Comparison of ENCODE assay signal across 20 cellular contexts in genomic region chr4:8230891-8231290, GRCh38. TPM values are rescaled to one million over a fixed set of nuclear protein-coding genes. Genes with fewer than 3 reads are reported as not detected.
DNase-seq lines count a peak whose midpoint lies in the region; ATAC-seq and TF ChIP-seq lines count a peak whose summit lies in the region.
"Had no signal": no experiment of that assay in that cellular context is flagged by ENCODE, and none has a peak within 500 bp of the region (broad histone marks: within the 10 kb centered on the region; RNA-seq: fewer than 3 reads in every experiment).

No MANE protein-coding gene starts in this region.

- no peak overlapping the region for H3K4me3 Mint-ChIP-seq in CD4-positive, alpha-beta T cell
- H3K4me3 Mint-ChIP-seq in central memory CD8-positive, alpha-beta T cell: peak overlapping the region; percentile 10
- no peak overlapping the region for H3K4me3 Mint-ChIP-seq in nephron progenitor cell
- H3K4me3 Mint-ChIP-seq: H9 had no signal

- H3K9me3 ChIP-seq in CD4-positive, alpha-beta T cell (ENCODE audit: control insufficient read depth, low read length): no peaks in the 10 kb centered on the region
- H3K9me3 ChIP-seq in OCI-LY1 (ENCODE audit: low read length) (no peaks in the 10 kb centered on the region), uterus (no peaks in the 10 kb centered on the region)
- H3K9me3 ChIP-seq: SK-N-SH had no signal

- no peaks in the 10 kb centered on the region for H3K27me3 Mint-ChIP-seq in CD4-positive, alpha-beta T cell
- H3K27me3 Mint-ChIP-seq in central memory CD8-positive, alpha-beta T cell: no peaks in the 10 kb centered on the region
- H3K27me3 Mint-ChIP-seq in nephron progenitor cell (ENCODE audit: low read depth, poor library complexity): peaks cover 4% of the 10 kb centered on the region

- no peak for TF ChIP-seq POLR2A in uterus (IDR thresholded peaks at IDR 0.05)

- H3K9ac ChIP-seq in OCI-LY1 (ENCODE audit: low read length): peak overlapping the region; percentile 85; the same call in 1 of the 2 replicates
- H3K9ac ChIP-seq: SK-N-SH had no signal

- H3K4me1 Mint-ChIP-seq in CD4-positive, alpha-beta T cell (ENCODE audit: low read depth): peaks cover 21% of the 10 kb centered on the region
- peaks cover 24% of the 10 kb centered on the region for H3K4me1 Mint-ChIP-seq in central memory CD8-positive, alpha-beta T cell
- peaks cover 28% of the 10 kb centered on the region for H3K4me1 Mint-ChIP-seq in nephron progenitor cell

- H3K36me3 ChIP-seq in OCI-LY1 (ENCODE audit: insufficient read depth, low read length) (peaks cover 44% of the 10 kb centered on the region), uterus (no peaks in the 10 kb centered on the region)

- POLR2A ChIA-PET in CD4-positive, alpha-beta T cell (lab: Charles Lee): no interaction called here

- no peak for DNase-seq in CD4-positive, alpha-beta T cell
- no peak for DNase-seq in central memory CD8-positive, alpha-beta T cell (ENCODE audit: low spot score in 2 of 2)
- DNase-seq in nephron progenitor cell (no peak), uterus (no peak), superior temporal gyrus (ENCODE audit: extremely low spot score) (no peak), Ammon's horn (ENCODE audit: low spot score) (no peak), midbrain (lab: John Stamatoyannopoulos, UW) (no peak)
- DNase-seq: CD4-positive, CD25-positive, alpha-beta regulatory T cell; H9; MV-4-11; NCI-H1417; NCI-H1930; NCI-H2171; NCI-H446 treated with DMSO at 0.1 percent for 48 hours; NCI-H82; SHP77; SK-N-SH had no signal

- no peaks in the 10 kb centered on the region for H4K20me1 ChIP-seq in OCI-LY1 (ENCODE audit: insufficient read depth, low read length)

- H3K4me1 ChIP-seq in OCI-LY1 (ENCODE audit: insufficient read depth, low read length, severe bottlenecking) (peaks cover 59% of the 10 kb centered on the region), uterus (peaks cover 0 to 13% of the 10 kb centered on the region in 2 donors)

- peak overlapping the region; percentile 82 for H3K4me2 ChIP-seq in OCI-LY1 (ENCODE audit: low read length)
- H3K4me2 ChIP-seq: SK-N-SH had no signal

- peaks cover 2% of the 10 kb centered on the region for H3K9me3 Mint-ChIP-seq in CD4-positive, alpha-beta T cell
- no peaks in the 10 kb centered on the region for H3K9me3 Mint-ChIP-seq in central memory CD8-positive, alpha-beta T cell
- no peaks in the 10 kb centered on the region for H3K9me3 Mint-ChIP-seq in nephron progenitor cell

- H3K9me2 ChIP-seq in OCI-LY1 (ENCODE audit: low read depth, low read length): no peaks in the 10 kb centered on the region
- H3K9me2 ChIP-seq: SK-N-SH had no signal

- no peaks in the 10 kb centered on the region for H3K27me3 ChIP-seq in CD4-positive, alpha-beta T cell (ENCODE audit: control insufficient read depth, insufficient read depth, low read length)
- H3K27me3 ChIP-seq in OCI-LY1 (ENCODE audit: insufficient read depth, low read length) (no peaks in the 10 kb centered on the region), uterus (no peaks in the 10 kb centered on the region)

- H3K36me3 Mint-ChIP-seq in CD4-positive, alpha-beta T cell (ENCODE audit: low read depth): peaks cover 10% of the 10 kb centered on the region
- H3K36me3 Mint-ChIP-seq in central memory CD8-positive, alpha-beta T cell (ENCODE audit: insufficient read depth): peaks cover 16% of the 10 kb centered on the region
- no peaks in the 10 kb centered on the region for H3K36me3 Mint-ChIP-seq in nephron progenitor cell (ENCODE audit: low read depth)

- no peak overlapping the region for H3K27ac ChIP-seq in CD4-positive, alpha-beta T cell (ENCODE audit: low read depth, low read length)
- H3K27ac ChIP-seq in OCI-LY1 (ENCODE audit: low read depth, low read length, poor library complexity, severe bottlenecking) (peak overlapping the region; percentile 98), uterus (no peak overlapping the region)

- intact Hi-C loops in CD4-positive, alpha-beta T cell (cut with DNase I, micrococcal nuclease): no loop called here
- intact Hi-C loops in uterus (cut with DNase I; ENCODE audit: low total_unique reads): no loop called here

- TF ChIP-seq CTCF in CD4-positive, alpha-beta T cell (IDR thresholded peaks at IDR 0.05): no peak
- TF ChIP-seq CTCF in OCI-LY1 (IDR thresholded peaks at IDR 0.05; ENCODE audit: low read length): no peak
- TF ChIP-seq CTCF in nephron progenitor cell (IDR thresholded peaks at IDR 0.05): no peak
- no peak for TF ChIP-seq CTCF in uterus (IDR thresholded peaks at IDR 0.05)

- peak overlapping the region; percentile 66 for H3K27ac Mint-ChIP-seq in CD4-positive, alpha-beta T cell
- H3K27ac Mint-ChIP-seq in central memory CD8-positive, alpha-beta T cell (ENCODE audit: low read depth): no peak overlapping the region
- peak overlapping the region; percentile 71 for H3K27ac Mint-ChIP-seq in nephron progenitor cell

- peaks cover 18% of the 10 kb centered on the region for H3K79me2 ChIP-seq in OCI-LY1 (ENCODE audit: insufficient read depth, low read length)

- no peak overlapping the region for H2AFZ ChIP-seq in OCI-LY1 (ENCODE audit: low read length)

- H3K4me3 ChIP-seq in OCI-LY1 (ENCODE audit: low read depth, low read length, poor library complexity, severe bottlenecking) (peak overlapping the region; percentile 81), uterus (no peak overlapping the region)

- no peak for ATAC-seq in CD4-positive, alpha-beta T cell (ENCODE audit: poor library complexity)
- ATAC-seq in central memory CD8-positive, alpha-beta T cell (replicated peaks; ENCODE audit: extremely low read depth, poor library complexity, severe bottlenecking): no peak
- ATAC-seq: Panc1 had no signal

- CTCF ChIA-PET in CD4-positive, alpha-beta T cell (lab: Charles Lee): interaction anchor here (1.4 kb wide), 1 partner anchor 11 kb away, joined by 5 read pairs; no protein-coding TSS in a partner anchor

- no peaks in the 10 kb centered on the region for H3F3A ChIP-seq in OCI-LY1 (ENCODE audit: insufficient read depth, low read length)

RNA-seq across cellular contexts. Expression of gene SH3TC1, which starts 31.8 kb away (rescaled TPM):
- total RNA-seq in CD4-positive, alpha-beta T cell: 100 to 1,000 TPM; 119 to 127 TPM
- total RNA-seq in uterus: 10 to 100 TPM in 2 of 4 donors, 1 to 10 TPM in 2; 5.1 to 16.4 (median 11.3) TPM
- total RNA-seq: G401 had no signal

RNA-seq across cellular contexts. Expression of gene HTRA3, which starts 38.7 kb away (rescaled TPM):
- total RNA-seq in CD4-positive, alpha-beta T cell: not detected
- 10 to 100 TPM; 22.8 to 65.3 (median 29.5) TPM for total RNA-seq in uterus
- total RNA-seq: CD4-positive, CD25-positive, alpha-beta regulatory T cell had no signal

Comparison
In these comparisons a context has a peak if more than half of its experiments do, and no peak if none do; other contexts are left out.
1. RNA of gene SH3TC1, which starts 31.8 kb away (total RNA-seq): 119 to 127 TPM in CD4-positive, alpha-beta T cell; 5.1 to 16.4 TPM in uterus; every median in the first group is over 4 times any median in the second.
2. RNA of gene HTRA3, which starts 38.7 kb away (total RNA-seq): 22.8 to 65.3 TPM in uterus; not detected in CD4-positive, alpha-beta T cell; every median in the first group is over 10 times any median in the second.